8 cellular contexts compared by ENCODE assay signal in genomic region chr20:24781061-24781980, GRCh38.
DNase-seq lines count a peak whose midpoint lies in the region; ATAC-seq, FAIRE-seq and TF ChIP-seq lines count a peak whose summit lies in the region.

No MANE protein-coding gene starts in this region.

- peaks cover 12% of the 10 kb centered on the region for H3K27me3 Mint-ChIP-seq in endodermal cell (ENCODE audit: insufficient read depth)
- H3K27me3 Mint-ChIP-seq in nephron progenitor cell (ENCODE audit: low read depth, poor library complexity): peaks cover 23% of the 10 kb centered on the region

- H3K9me3 ChIP-seq in A549 (peaks cover 3% of the 10 kb centered on the region; the same call in 1 of the 3 replicates), OCI-LY3 (ENCODE audit: insufficient read depth, low read length) (no peaks in the 10 kb centered on the region), endodermal cell (ENCODE audit: control insufficient read depth, low read length) (no peaks in the 10 kb centered on the region)

- H3K4me1 ChIP-seq in A549 (no peaks in the 10 kb centered on the region), OCI-LY3 (ENCODE audit: low read length) (peaks cover 38% of the 10 kb centered on the region), endodermal cell (ENCODE audit: control insufficient read depth, insufficient read depth, low read length) (no peaks in the 10 kb centered on the region)

- peak; percentile 91 to 92 for TF ChIP-seq RAD21 in A549 (conservative IDR thresholded peaks at IDR 0.05 in 1 of 2, IDR thresholded peaks at IDR 0.05 in 1 of 2)

- H3K27ac ChIP-seq in A549: peak overlapping the region in 1 of 2 experiments; percentile 20; a peak in 1 of 6 replicates
- H3K27ac ChIP-seq in OCI-LY3 (ENCODE audit: low read length): no peak overlapping the region
- no peak overlapping the region for H3K27ac ChIP-seq in endodermal cell (ENCODE audit: low read depth, low read length)

- TF ChIP-seq CTCF in A549 (IDR thresholded peaks at IDR 0.05): peak; percentile 69
- TF ChIP-seq CTCF in GM12873 (IDR thresholded peaks at IDR 0.05; ENCODE audit: insufficient read depth, low read depth, low read length, missing control alignments): peak; percentile 50
- peak; percentile 95 for TF ChIP-seq CTCF in OCI-LY3 (IDR thresholded peaks at IDR 0.05; ENCODE audit: low read depth, low read length)
- peak; percentile 74 for TF ChIP-seq CTCF in endodermal cell (conservative IDR thresholded peaks at IDR 0.05)
- TF ChIP-seq CTCF in nephron progenitor cell (IDR thresholded peaks at IDR 0.05): no peak

- H3K4me3 ChIP-seq in A549 (no peak overlapping the region), OCI-LY3 (ENCODE audit: low read length) (no peak overlapping the region), endodermal cell (ENCODE audit: low read length) (no peak overlapping the region)

- H3K36me3 Mint-ChIP-seq in endodermal cell (ENCODE audit: low read depth): no peaks in the 10 kb centered on the region
- no peaks in the 10 kb centered on the region for H3K36me3 Mint-ChIP-seq in nephron progenitor cell (ENCODE audit: low read depth)

- CTCF ChIA-PET in A549 (lab: Yijun Ruan, JAX): interaction anchor here (0.7 to 6.6 kb wide), 58 partner anchors 10 to 962 kb away, joined by 3 to 66 read pairs (median 4); no protein-coding TSS in a partner anchor

- H3K4me2 ChIP-seq in A549: no peak overlapping the region
- H3K4me2 ChIP-seq in OCI-LY3 (ENCODE audit: low read length): 0 out of 2 replicates have a peak overlapping the region, but pooled peaks have one; percentile 9

- 41% methylated on average over 13 of the region's 13 CpGs for WGBS in A549 (ENCODE audit: missing lambda C conversion rate)
- 85 to 96% methylated on average over 5 to 13 of the region's 13 CpGs for WGBS in endodermal cell (ENCODE audit: insufficient coverage in 1 of 2, insufficient read length in 1 of 2), 2 experiments

- H4K20me1 ChIP-seq in OCI-LY3 (ENCODE audit: insufficient read depth, low read length): no peaks in the 10 kb centered on the region

- H3K27ac Mint-ChIP-seq in endodermal cell (no peak overlapping the region), nephron progenitor cell (no peak overlapping the region)

- peak; percentile 84 to 93 for ATAC-seq in A549
- ATAC-seq in GM21360 (IDR thresholded peaks at IDR 0.05; ENCODE audit: unreplicated experiment): no peak

- H3K27me3 ChIP-seq in OCI-LY3 (ENCODE audit: low read depth, low read length) (peaks cover 55% of the 10 kb centered on the region), endodermal cell (ENCODE audit: control insufficient read depth, insufficient read depth, low read length, poor library complexity, severe bottlenecking) (no peaks in the 10 kb centered on the region)

- no peaks in the 10 kb centered on the region for H3K4me1 Mint-ChIP-seq in endodermal cell
- H3K4me1 Mint-ChIP-seq in nephron progenitor cell: peaks cover 7% of the 10 kb centered on the region

- FAIRE-seq in A549 (lab: Jason Lieb, UNC): no peak

- no peak overlapping the region for H3K4me3 Mint-ChIP-seq in endodermal cell
- no peak overlapping the region for H3K4me3 Mint-ChIP-seq in nephron progenitor cell

- no peak for TF ChIP-seq POLR2A in A549 (IDR thresholded peaks at IDR 0.05; ENCODE audit: low read length)

- H3K9ac ChIP-seq in OCI-LY3 (ENCODE audit: low read length) (no peak overlapping the region), endodermal cell (ENCODE audit: extremely low read depth, low read length, poor library complexity, severe bottlenecking) (no peak overlapping the region)

- H3K36me3 ChIP-seq in OCI-LY3 (replicated peaks; ENCODE audit: low read depth, low read length): no peaks in the 10 kb centered on the region
- no peaks in the 10 kb centered on the region for H3K36me3 ChIP-seq in endodermal cell (ENCODE audit: control insufficient read depth, insufficient read depth, low read length)

- H3K79me2 ChIP-seq in OCI-LY3 (ENCODE audit: low read length): no peaks in the 10 kb centered on the region

- peak; percentile 40 to 51 for DNase-seq in A549 (ENCODE audit: low read depth in 1 of 2, low spot score in 1 of 2)
- peak; percentile 68 for DNase-seq in endodermal cell
- peak; percentile 23 for DNase-seq in nephron progenitor cell
- no peak for DNase-seq in NCI-H2227 treated with DMSO at 0.1 percent for 48 hours (lab: John Stamatoyannopoulos, UW)
- no peak for DNase-seq in NCI-H1105 (lab: John Stamatoyannopoulos, UW)

- no peak for TF ChIP-seq EP300 in A549 (IDR thresholded peaks at IDR 0.05)

- POLR2A ChIA-PET in A549 (lab: Yijun Ruan, JAX): no interaction called here

- H3K9me3 Mint-ChIP-seq in endodermal cell (peaks cover 2% of the 10 kb centered on the region), nephron progenitor cell (no peaks in the 10 kb centered on the region)

- no peak overlapping the region for H2AFZ ChIP-seq in OCI-LY3 (ENCODE audit: low read depth, low read length)

TF ChIP-seq in A549, 52 proteins besides CTCF, POLR2A, EP300 and RAD21:
- TF ChIP-seq SMC3 (IDR thresholded peaks at IDR 0.05): peak; percentile 87
- no peak for TF ChIP-seq RCOR1 (IDR thresholded peaks at IDR 0.05; ENCODE audit: low read depth, low read length)

Comparison
In these comparisons a context has a peak if more than half of its experiments do, and no peak if none do; other contexts are left out.
1. DNase-seq: peak in A549 (2 of 2), endodermal cell (single experiment) and nephron progenitor cell (single experiment); none in NCI-H2227 treated with DMSO at 0.1 percent for 48 hours (single experiment) and NCI-H1105 (single experiment).